ENCODE assay signal across 9 cellular contexts in genomic region chr6:135144678-135145508, GRCh38. TPM values are rescaled to one million over a fixed set of nuclear protein-coding genes. Genes with fewer than 3 reads are reported as not detected.
A peak's percentile ranks its signal among the peaks of the same experiment; 100 is the strongest.
DNase-seq lines count a peak whose midpoint lies in the region; ATAC-seq and TF ChIP-seq lines count a peak whose summit lies in the region.
"Had no signal": no experiment of that assay in that cellular context is flagged by ENCODE, and none has a peak within 500 bp of the region (broad histone marks: within the 10 kb centered on the region; RNA-seq: fewer than 3 reads in every experiment).

No MANE protein-coding gene starts in this region.

- peak; percentile 53 for ATAC-seq in stimulated activated naive CD8-positive, alpha-beta T cell treated with anti-CD3 and anti-CD28 coated beads, Interleukin-15, amount 100 ng/mL, for 72 hours
- ATAC-seq in HG02642 (IDR thresholded peaks at IDR 0.05; ENCODE audit: poor library complexity, unreplicated experiment) = no peak

- no peaks in the 10 kb centered on the region for H3K36me3 ChIP-seq in tibial artery

- H3K4me3 Mint-ChIP-seq in stimulated activated naive CD8-positive, alpha-beta T cell treated with anti-CD3 and anti-CD28 coated beads, Interleukin-15, amount 100 ng/mL, for 72 hours = peak overlapping the region; percentile 81 to 84

- H3K9me3 ChIP-seq in tibial artery = no peaks in the 10 kb centered on the region

- H3K4me3 ChIP-seq in fibroblast of the aortic adventitia (ENCODE audit: low read depth, low read length) = no peak overlapping the region
- H3K4me3 ChIP-seq in tibial artery = no peak overlapping the region

- TF ChIP-seq CTCF in fibroblast of the aortic adventitia (IDR thresholded peaks at IDR 0.05; ENCODE audit: insufficient read depth, low read length) (peak; percentile 68), tibial artery (IDR thresholded peaks at IDR 0.05) (no peak)

- H3K9me3 Mint-ChIP-seq in stimulated activated naive CD8-positive, alpha-beta T cell treated with anti-CD3 and anti-CD28 coated beads, Interleukin-15, amount 100 ng/mL, for 72 hours = no peaks in the 10 kb centered on the region

- no peaks in the 10 kb centered on the region for H3K4me1 ChIP-seq in tibial artery

- H3K27ac ChIP-seq in tibial artery = no peak overlapping the region
- H3K27ac ChIP-seq: epithelial cell of prostate had no signal

- intact Hi-C loops in tibial artery (cut with DNase I; ENCODE audit: low total_unique reads) = no loop called here

- peaks cover 83% of the 10 kb centered on the region for H3K4me1 Mint-ChIP-seq in stimulated activated naive CD8-positive, alpha-beta T cell treated with anti-CD3 and anti-CD28 coated beads, Interleukin-15, amount 100 ng/mL, for 72 hours

- H3K27me3 ChIP-seq in tibial artery = no peaks in the 10 kb centered on the region

- no peaks in the 10 kb centered on the region for H3K27me3 Mint-ChIP-seq in stimulated activated naive CD8-positive, alpha-beta T cell treated with anti-CD3 and anti-CD28 coated beads, Interleukin-15, amount 100 ng/mL, for 72 hours

- DNase-seq in SIG-M5 treated with dmso at 0.1 percent for 504 hours (lab: John Stamatoyannopoulos, UW; ENCODE audit: unreplicated experiment) (peak; percentile 39), SIG-M5 (lab: John Stamatoyannopoulos, UW) (no peak), HS-27A (ENCODE audit: low read depth) (peak; percentile 11), SW480 (ENCODE audit: low spot score) (peak; percentile 26), fibroblast of the aortic adventitia (ENCODE audit: low read depth) (peak; percentile 53), tibial artery (no peak)
- DNase-seq in stimulated activated naive CD8-positive, alpha-beta T cell treated with anti-CD3 and anti-CD28 coated beads, Interleukin-15, amount 100 ng/mL, for 72 hours = no peak

- peak overlapping the region; percentile 98 to 99 for H3K27ac Mint-ChIP-seq in stimulated activated naive CD8-positive, alpha-beta T cell treated with anti-CD3 and anti-CD28 coated beads, Interleukin-15, amount 100 ng/mL, for 72 hours

RNA-seq across cellular contexts. Expression of gene MYB, which starts 36.2 kb away (rescaled TPM):
- 0.54 and 1.6 TPM in 2 replicates for total RNA-seq in fibroblast of the aortic adventitia (ENCODE audit: low replicate concordance)

Comparison
In these comparisons a context has a peak if more than half of its experiments do, and no peak if none do; other contexts are left out.
1. DNase-seq: peak in SIG-M5 treated with dmso at 0.1 percent for 504 hours (single experiment), HS-27A (single experiment), SW480 (single experiment) and fibroblast of the aortic adventitia (single experiment); none in SIG-M5 (single experiment), stimulated activated naive CD8-positive, alpha-beta T cell treated with anti-CD3 and anti-CD28 coated beads, Interleukin-15, amount 100 ng/mL, for 72 hours (0 of 2) and tibial artery (0 of 2).